In the genomic region with DNA sequence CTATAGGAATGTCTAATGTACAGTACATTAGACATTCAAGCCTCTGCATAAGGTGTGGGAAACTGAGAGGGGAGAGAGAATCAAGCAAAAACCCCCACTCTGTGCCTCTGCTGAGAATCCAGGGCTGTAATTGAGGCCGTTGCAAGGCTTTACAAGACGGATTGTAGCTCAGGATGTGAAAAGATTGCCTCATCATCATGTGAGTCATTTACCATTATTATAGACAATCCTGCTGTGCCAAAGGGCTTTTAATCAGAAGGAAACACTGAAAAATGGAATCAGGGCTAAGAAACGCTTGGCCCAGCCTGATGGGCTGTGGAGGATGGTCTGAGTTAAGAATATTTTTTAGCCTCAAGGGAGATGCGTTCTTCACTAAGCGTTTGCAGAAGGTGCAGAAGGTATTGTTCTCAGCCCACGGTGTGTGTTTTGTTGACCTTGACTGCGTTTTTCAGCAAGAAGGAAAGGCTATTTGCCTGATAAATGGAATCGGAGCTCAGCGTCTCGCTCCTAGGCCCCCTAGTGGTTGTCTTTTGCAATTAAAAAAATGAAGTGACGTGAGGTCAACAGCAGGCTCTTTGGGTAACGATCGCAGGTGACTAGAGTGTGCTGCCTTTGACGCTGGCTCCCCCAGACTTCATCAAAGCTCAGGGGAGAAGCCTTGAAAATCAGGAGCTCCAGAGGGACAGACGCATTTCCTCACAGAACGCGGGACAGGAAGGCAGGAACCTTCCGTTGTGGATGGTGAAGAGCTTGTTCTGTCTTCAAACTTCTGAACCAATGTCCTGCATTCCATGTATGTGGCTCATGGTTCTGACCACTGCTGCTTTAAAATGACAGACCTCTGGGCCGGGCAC, we compare ENCODE assay signal across 1 cellular context.
TF ChIP-seq lines count a peak whose summit lies in the region.

No MANE protein-coding gene starts in this region.

TF ChIP-seq in K562, 482 proteins besides CTCF, POLR2A, EP300 and RAD21 (continued from another document and continues in another):
- TF ChIP-seq, protein P1, sequence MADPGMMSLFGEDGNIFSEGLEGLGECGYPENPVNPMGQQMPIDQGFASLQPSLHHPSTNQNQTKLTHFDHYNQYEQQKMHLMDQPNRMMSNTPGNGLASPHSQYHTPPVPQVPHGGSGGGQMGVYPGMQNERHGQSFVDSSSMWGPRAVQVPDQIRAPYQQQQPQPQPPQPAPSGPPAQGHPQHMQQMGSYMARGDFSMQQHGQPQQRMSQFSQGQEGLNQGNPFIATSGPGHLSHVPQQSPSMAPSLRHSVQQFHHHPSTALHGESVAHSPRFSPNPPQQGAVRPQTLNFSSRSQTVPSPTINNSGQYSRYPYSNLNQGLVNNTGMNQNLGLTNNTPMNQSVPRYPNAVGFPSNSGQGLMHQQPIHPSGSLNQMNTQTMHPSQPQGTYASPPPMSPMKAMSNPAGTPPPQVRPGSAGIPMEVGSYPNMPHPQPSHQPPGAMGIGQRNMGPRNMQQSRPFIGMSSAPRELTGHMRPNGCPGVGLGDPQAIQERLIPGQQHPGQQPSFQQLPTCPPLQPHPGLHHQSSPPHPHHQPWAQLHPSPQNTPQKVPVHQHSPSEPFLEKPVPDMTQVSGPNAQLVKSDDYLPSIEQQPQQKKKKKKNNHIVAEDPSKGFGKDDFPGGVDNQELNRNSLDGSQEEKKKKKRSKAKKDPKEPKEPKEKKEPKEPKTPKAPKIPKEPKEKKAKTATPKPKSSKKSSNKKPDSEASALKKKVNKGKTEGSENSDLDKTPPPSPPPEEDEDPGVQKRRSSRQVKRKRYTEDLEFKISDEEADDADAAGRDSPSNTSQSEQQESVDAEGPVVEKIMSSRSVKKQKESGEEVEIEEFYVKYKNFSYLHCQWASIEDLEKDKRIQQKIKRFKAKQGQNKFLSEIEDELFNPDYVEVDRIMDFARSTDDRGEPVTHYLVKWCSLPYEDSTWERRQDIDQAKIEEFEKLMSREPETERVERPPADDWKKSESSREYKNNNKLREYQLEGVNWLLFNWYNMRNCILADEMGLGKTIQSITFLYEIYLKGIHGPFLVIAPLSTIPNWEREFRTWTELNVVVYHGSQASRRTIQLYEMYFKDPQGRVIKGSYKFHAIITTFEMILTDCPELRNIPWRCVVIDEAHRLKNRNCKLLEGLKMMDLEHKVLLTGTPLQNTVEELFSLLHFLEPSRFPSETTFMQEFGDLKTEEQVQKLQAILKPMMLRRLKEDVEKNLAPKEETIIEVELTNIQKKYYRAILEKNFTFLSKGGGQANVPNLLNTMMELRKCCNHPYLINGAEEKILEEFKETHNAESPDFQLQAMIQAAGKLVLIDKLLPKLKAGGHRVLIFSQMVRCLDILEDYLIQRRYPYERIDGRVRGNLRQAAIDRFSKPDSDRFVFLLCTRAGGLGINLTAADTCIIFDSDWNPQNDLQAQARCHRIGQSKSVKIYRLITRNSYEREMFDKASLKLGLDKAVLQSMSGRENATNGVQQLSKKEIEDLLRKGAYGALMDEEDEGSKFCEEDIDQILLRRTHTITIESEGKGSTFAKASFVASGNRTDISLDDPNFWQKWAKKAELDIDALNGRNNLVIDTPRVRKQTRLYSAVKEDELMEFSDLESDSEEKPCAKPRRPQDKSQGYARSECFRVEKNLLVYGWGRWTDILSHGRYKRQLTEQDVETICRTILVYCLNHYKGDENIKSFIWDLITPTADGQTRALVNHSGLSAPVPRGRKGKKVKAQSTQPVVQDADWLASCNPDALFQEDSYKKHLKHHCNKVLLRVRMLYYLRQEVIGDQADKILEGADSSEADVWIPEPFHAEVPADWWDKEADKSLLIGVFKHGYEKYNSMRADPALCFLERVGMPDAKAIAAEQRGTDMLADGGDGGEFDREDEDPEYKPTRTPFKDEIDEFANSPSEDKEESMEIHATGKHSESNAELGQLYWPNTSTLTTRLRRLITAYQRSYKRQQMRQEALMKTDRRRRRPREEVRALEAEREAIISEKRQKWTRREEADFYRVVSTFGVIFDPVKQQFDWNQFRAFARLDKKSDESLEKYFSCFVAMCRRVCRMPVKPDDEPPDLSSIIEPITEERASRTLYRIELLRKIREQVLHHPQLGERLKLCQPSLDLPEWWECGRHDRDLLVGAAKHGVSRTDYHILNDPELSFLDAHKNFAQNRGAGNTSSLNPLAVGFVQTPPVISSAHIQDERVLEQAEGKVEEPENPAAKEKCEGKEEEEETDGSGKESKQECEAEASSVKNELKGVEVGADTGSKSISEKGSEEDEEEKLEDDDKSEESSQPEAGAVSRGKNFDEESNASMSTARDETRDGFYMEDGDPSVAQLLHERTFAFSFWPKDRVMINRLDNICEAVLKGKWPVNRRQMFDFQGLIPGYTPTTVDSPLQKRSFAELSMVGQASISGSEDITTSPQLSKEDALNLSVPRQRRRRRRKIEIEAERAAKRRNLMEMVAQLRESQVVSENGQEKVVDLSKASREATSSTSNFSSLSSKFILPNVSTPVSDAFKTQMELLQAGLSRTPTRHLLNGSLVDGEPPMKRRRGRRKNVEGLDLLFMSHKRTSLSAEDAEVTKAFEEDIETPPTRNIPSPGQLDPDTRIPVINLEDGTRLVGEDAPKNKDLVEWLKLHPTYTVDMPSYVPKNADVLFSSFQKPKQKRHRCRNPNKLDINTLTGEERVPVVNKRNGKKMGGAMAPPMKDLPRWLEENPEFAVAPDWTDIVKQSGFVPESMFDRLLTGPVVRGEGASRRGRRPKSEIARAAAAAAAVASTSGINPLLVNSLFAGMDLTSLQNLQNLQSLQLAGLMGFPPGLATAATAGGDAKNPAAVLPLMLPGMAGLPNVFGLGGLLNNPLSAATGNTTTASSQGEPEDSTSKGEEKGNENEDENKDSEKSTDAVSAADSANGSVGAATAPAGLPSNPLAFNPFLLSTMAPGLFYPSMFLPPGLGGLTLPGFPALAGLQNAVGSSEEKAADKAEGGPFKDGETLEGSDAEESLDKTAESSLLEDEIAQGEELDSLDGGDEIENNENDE (IDR thresholded peaks at IDR 0.05; ENCODE audit: low read depth, low read length), result no peak
- 0 out of 2 replicates have a peak, but pooled peaks have one; percentile 20 for TF ChIP-seq NR2C2 (CRISPR knock-in tag; IDR thresholded peaks at IDR 0.05)
- TF ChIP-seq NR2C2 (tag; IDR thresholded peaks at IDR 0.05), result peak; percentile 58; the same call in 1 of the 2 replicates
- no peak for TF ChIP-seq XRCC4 (IDR thresholded peaks at IDR 0.05; ENCODE audit: extremely low read depth, insufficient read depth, insufficient read length)
- no peak for TF ChIP-seq CCAR2 (IDR thresholded peaks at IDR 0.05; ENCODE audit: low read depth, low read length)
- TF ChIP-seq ZNF77 (CRISPR knock-in tag; IDR thresholded peaks at IDR 0.05), result no peak
- no peak for TF ChIP-seq ZNF274 (IDR thresholded peaks at IDR 0.05; ENCODE audit: borderline replicate concordance, low read depth, low read length)
- no peak for TF ChIP-seq CHD2 (IDR thresholded peaks at IDR 0.05; ENCODE audit: low read depth, low read length)
- TF ChIP-seq, protein P2, sequence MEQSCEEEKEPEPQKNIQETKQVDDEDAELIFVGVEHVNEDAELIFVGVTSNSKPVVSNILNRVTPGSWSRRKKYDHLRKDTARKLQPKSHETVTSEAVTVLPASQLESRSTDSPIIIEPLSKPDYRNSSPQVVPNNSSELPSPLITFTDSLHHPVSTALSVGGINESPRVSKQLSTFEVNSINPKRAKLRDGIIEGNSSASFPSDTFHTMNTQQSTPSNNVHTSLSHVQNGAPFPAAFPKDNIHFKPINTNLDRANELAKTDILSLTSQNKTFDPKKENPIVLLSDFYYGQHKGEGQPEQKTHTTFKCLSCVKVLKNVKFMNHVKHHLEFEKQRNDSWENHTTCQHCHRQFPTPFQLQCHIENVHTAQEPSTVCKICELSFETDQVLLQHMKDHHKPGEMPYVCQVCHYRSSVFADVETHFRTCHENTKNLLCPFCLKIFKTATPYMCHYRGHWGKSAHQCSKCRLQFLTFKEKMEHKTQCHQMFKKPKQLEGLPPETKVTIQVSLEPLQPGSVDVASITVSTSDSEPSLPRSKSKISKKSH (CRISPR knock-in tag; IDR thresholded peaks at IDR 0.05), result no peak
- TF ChIP-seq ARID1B (IDR thresholded peaks at IDR 0.05), result peak; percentile 66
- TF ChIP-seq L3MBTL2 (IDR thresholded peaks at IDR 0.05), result peak; percentile 97
- TF ChIP-seq U2AF2 (optimal IDR thresholded peaks at IDR 0.05; ENCODE audit: low read depth, low read length), result no peak
- TF ChIP-seq, protein P3, sequence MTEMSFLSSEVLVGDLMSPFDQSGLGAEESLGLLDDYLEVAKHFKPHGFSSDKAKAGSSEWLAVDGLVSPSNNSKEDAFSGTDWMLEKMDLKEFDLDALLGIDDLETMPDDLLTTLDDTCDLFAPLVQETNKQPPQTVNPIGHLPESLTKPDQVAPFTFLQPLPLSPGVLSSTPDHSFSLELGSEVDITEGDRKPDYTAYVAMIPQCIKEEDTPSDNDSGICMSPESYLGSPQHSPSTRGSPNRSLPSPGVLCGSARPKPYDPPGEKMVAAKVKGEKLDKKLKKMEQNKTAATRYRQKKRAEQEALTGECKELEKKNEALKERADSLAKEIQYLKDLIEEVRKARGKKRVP (CRISPR knock-in tag; IDR thresholded peaks at IDR 0.05), result no peak
- TF ChIP-seq ARHGAP35 (IDR thresholded peaks at IDR 0.05; ENCODE audit: partially characterized antibody), result no peak
- TF ChIP-seq KLF6 (CRISPR knock-in tag; IDR thresholded peaks at IDR 0.05; ENCODE audit: borderline replicate concordance), result no peak
- TF ChIP-seq EP400 (IDR thresholded peaks at IDR 0.05), result peak; percentile 35; the same call in 1 of the 2 replicates
- no peak for TF ChIP-seq DACH1 (IDR thresholded peaks at IDR 0.05; ENCODE audit: partially characterized antibody)
- peak; percentile 84 for TF ChIP-seq CEBPG (CRISPR knock-in tag; IDR thresholded peaks at IDR 0.05)
- peak; percentile 56 to 96; a peak in 3 of 4 replicates for TF ChIP-seq CEBPG (tag; conservative IDR thresholded peaks at IDR 0.05 in 1 of 2, IDR thresholded peaks at IDR 0.05 in 1 of 2)
- no peak for TF ChIP-seq NFXL1 (CRISPR knock-in tag; IDR thresholded peaks at IDR 0.05)
- TF ChIP-seq SMARCA4 (IDR thresholded peaks at IDR 0.05), result peak; percentile 56; the same call in 1 of the 2 replicates
- TF ChIP-seq, protein P4, sequence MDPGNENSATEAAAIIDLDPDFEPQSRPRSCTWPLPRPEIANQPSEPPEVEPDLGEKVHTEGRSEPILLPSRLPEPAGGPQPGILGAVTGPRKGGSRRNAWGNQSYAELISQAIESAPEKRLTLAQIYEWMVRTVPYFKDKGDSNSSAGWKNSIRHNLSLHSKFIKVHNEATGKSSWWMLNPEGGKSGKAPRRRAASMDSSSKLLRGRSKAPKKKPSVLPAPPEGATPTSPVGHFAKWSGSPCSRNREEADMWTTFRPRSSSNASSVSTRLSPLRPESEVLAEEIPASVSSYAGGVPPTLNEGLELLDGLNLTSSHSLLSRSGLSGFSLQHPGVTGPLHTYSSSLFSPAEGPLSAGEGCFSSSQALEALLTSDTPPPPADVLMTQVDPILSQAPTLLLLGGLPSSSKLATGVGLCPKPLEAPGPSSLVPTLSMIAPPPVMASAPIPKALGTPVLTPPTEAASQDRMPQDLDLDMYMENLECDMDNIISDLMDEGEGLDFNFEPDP (CRISPR knock-in tag; IDR thresholded peaks at IDR 0.05), result no peak
- TF ChIP-seq RBM25 (IDR thresholded peaks at IDR 0.05; ENCODE audit: low read depth, low read length, severe bottlenecking), result no peak
- no peak for TF ChIP-seq TAF7 (tag; IDR thresholded peaks at IDR 0.05)
- TF ChIP-seq POLR2AphosphoS2 (IDR thresholded peaks at IDR 0.05; ENCODE audit: low read length), result no peak
- no peak for TF ChIP-seq ZNF444 (CRISPR knock-in tag; IDR thresholded peaks at IDR 0.05)
- TF ChIP-seq, protein P5, sequence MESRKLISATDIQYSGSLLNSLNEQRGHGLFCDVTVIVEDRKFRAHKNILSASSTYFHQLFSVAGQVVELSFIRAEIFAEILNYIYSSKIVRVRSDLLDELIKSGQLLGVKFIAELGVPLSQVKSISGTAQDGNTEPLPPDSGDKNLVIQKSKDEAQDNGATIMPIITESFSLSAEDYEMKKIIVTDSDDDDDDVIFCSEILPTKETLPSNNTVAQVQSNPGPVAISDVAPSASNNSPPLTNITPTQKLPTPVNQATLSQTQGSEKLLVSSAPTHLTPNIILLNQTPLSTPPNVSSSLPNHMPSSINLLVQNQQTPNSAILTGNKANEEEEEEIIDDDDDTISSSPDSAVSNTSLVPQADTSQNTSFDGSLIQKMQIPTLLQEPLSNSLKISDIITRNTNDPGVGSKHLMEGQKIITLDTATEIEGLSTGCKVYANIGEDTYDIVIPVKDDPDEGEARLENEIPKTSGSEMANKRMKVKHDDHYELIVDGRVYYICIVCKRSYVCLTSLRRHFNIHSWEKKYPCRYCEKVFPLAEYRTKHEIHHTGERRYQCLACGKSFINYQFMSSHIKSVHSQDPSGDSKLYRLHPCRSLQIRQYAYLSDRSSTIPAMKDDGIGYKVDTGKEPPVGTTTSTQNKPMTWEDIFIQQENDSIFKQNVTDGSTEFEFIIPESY (CRISPR knock-in tag; IDR thresholded peaks at IDR 0.05), result no peak
- peak; percentile 48 for TF ChIP-seq C11orf30 (IDR thresholded peaks at IDR 0.05; ENCODE audit: low read depth)
- TF ChIP-seq, protein P6, sequence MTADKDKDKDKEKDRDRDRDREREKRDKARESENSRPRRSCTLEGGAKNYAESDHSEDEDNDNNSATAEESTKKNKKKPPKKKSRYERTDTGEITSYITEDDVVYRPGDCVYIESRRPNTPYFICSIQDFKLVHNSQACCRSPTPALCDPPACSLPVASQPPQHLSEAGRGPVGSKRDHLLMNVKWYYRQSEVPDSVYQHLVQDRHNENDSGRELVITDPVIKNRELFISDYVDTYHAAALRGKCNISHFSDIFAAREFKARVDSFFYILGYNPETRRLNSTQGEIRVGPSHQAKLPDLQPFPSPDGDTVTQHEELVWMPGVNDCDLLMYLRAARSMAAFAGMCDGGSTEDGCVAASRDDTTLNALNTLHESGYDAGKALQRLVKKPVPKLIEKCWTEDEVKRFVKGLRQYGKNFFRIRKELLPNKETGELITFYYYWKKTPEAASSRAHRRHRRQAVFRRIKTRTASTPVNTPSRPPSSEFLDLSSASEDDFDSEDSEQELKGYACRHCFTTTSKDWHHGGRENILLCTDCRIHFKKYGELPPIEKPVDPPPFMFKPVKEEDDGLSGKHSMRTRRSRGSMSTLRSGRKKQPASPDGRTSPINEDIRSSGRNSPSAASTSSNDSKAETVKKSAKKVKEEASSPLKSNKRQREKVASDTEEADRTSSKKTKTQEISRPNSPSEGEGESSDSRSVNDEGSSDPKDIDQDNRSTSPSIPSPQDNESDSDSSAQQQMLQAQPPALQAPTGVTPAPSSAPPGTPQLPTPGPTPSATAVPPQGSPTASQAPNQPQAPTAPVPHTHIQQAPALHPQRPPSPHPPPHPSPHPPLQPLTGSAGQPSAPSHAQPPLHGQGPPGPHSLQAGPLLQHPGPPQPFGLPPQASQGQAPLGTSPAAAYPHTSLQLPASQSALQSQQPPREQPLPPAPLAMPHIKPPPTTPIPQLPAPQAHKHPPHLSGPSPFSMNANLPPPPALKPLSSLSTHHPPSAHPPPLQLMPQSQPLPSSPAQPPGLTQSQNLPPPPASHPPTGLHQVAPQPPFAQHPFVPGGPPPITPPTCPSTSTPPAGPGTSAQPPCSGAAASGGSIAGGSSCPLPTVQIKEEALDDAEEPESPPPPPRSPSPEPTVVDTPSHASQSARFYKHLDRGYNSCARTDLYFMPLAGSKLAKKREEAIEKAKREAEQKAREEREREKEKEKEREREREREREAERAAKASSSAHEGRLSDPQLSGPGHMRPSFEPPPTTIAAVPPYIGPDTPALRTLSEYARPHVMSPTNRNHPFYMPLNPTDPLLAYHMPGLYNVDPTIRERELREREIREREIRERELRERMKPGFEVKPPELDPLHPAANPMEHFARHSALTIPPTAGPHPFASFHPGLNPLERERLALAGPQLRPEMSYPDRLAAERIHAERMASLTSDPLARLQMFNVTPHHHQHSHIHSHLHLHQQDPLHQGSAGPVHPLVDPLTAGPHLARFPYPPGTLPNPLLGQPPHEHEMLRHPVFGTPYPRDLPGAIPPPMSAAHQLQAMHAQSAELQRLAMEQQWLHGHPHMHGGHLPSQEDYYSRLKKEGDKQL (CRISPR knock-in tag; IDR thresholded peaks at IDR 0.05; ENCODE audit: borderline replicate concordance), result no peak
- TF ChIP-seq EGR1 (conservative IDR thresholded peaks at IDR 0.05), result no peak
- TF ChIP-seq NFATC3 (IDR thresholded peaks at IDR 0.05), result no peak
- TF ChIP-seq CBFA2T2 (conservative IDR thresholded peaks at IDR 0.05), result no peak
- TF ChIP-seq GATA2 (CRISPR knock-in tag; IDR thresholded peaks at IDR 0.05), result no peak
- no peak for TF ChIP-seq EHMT2 (IDR thresholded peaks at IDR 0.05)
- no peak for TF ChIP-seq ZNF57 (CRISPR knock-in tag; IDR thresholded peaks at IDR 0.05)
